ENCODE assay signal across 21 cellular contexts in genomic region chrX:104854188-104854587, GRCh38.
DNase-seq lines count a peak whose midpoint lies in the region; ATAC-seq, FAIRE-seq and TF ChIP-seq lines count a peak whose summit lies in the region.
"Had no signal": no experiment of that assay in that cellular context is flagged by ENCODE, and none has a peak within 500 bp of the region (broad histone marks: within the 10 kb centered on the region; RNA-seq: fewer than 3 reads in every experiment).

No MANE protein-coding gene starts in this region.

- CTCF ChIA-PET in A549 (lab: Yijun Ruan, JAX), result no interaction called here

- no peak for TF ChIP-seq RAD21 in A549 (conservative IDR thresholded peaks at IDR 0.05 in 1 of 2, IDR thresholded peaks at IDR 0.05 in 1 of 2)

- DNase-seq in A549 (ENCODE audit: low read depth in 1 of 2, low spot score in 1 of 2) (no peak), RPMI7951 (ENCODE audit: low read depth) (peak; percentile 0), fibroblast of villous mesenchyme (ENCODE audit: low read depth) (peak; percentile 27), HuH-7.5 (ENCODE audit: low spot score) (no peak)
- DNase-seq: activated CD4-positive, alpha-beta memory T cell treated with anti-CD3 and anti-CD28 coated beads, Interleukin-2, amount 10 ng/mL, durations not matched to agents 7 days and 5 days; activated naive CD4-positive, alpha-beta T cell; Caco-2; central memory CD4-positive, alpha-beta T cell; effector memory CD4-positive, alpha-beta T cell; H7; Kasumi-1; NCI-H446 treated with DMSO at 0.1 percent for 48 hours; retina; stimulated activated CD4-positive, alpha-beta T cell treated with anti-CD3 and anti-CD28 coated beads, Interleukin-1b, Interleukin-23, amount 100 ng/mL, for 48 hours had no signal

- no peak overlapping the region for H3K4me2 ChIP-seq in A549

- TF ChIP-seq CTCF in A549 (IDR thresholded peaks at IDR 0.05), result no peak
- TF ChIP-seq CTCF in fibroblast of villous mesenchyme (IDR thresholded peaks at IDR 0.05; ENCODE audit: insufficient read depth, low read depth, low read length), result no peak

- TF ChIP-seq EP300 in A549 (IDR thresholded peaks at IDR 0.05), result no peak

- POLR2A ChIA-PET in A549 (lab: Yijun Ruan, JAX), result no interaction called here

- FAIRE-seq in A549 (lab: Jason Lieb, UNC), result peak; percentile 67
- FAIRE-seq: frontal cortex, G401.6 had no signal

- no peak for ATAC-seq in A549
- ATAC-seq in GM18909 (IDR thresholded peaks at IDR 0.05; ENCODE audit: poor library complexity, unreplicated experiment), result peak; percentile 47
- no peak for ATAC-seq in GM21825 (IDR thresholded peaks at IDR 0.05; ENCODE audit: unreplicated experiment)
- no peak for ATAC-seq in HG03460 (IDR thresholded peaks at IDR 0.05; ENCODE audit: unreplicated experiment)
- no peak for ATAC-seq in GM19397 (IDR thresholded peaks at IDR 0.05; ENCODE audit: unreplicated experiment)

- no peak for TF ChIP-seq POLR2A in A549 (IDR thresholded peaks at IDR 0.05; ENCODE audit: low read length)

- no peaks in the 10 kb centered on the region for H3K4me1 ChIP-seq in A549
- H3K4me1 ChIP-seq: Caco-2 had no signal

- no peaks in the 10 kb centered on the region for H3K9me3 ChIP-seq in A549
- H3K9me3 ChIP-seq: Caco-2 had no signal

- H3K4me3 ChIP-seq in A549 (no peak overlapping the region), fibroblast of villous mesenchyme (ENCODE audit: low read depth, low read length) (no peak overlapping the region)

- no peak overlapping the region for H3K27ac ChIP-seq in A549
- H3K27ac ChIP-seq: HL-60 had no signal

TF ChIP-seq in A549, 52 proteins besides CTCF, POLR2A, EP300 and RAD21:
- TF ChIP-seq REST (IDR thresholded peaks at IDR 0.05), result no peak
- no peak for TF ChIP-seq NPAS2 (CRISPR knock-in tag; IDR thresholded peaks at IDR 0.05; ENCODE audit: borderline replicate concordance)
- TF ChIP-seq, protein P1, sequence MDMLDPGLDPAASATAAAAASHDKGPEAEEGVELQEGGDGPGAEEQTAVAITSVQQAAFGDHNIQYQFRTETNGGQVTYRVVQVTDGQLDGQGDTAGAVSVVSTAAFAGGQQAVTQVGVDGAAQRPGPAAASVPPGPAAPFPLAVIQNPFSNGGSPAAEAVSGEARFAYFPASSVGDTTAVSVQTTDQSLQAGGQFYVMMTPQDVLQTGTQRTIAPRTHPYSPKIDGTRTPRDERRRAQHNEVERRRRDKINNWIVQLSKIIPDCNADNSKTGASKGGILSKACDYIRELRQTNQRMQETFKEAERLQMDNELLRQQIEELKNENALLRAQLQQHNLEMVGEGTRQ (IDR thresholded peaks at IDR 0.05), result no peak
- TF ChIP-seq KDM5A (IDR thresholded peaks at IDR 0.05), result no peak
- no peak for TF ChIP-seq EHMT2 (IDR thresholded peaks at IDR 0.05; ENCODE audit: low read depth)
- no peak for TF ChIP-seq ATOH8 (CRISPR knock-in tag; IDR thresholded peaks at IDR 0.05; ENCODE audit: low read depth)
- TF ChIP-seq HOXA7 (CRISPR knock-in tag; IDR thresholded peaks at IDR 0.05), result no peak
- TF ChIP-seq FOSL2 (IDR thresholded peaks at IDR 0.05), result no peak
- 0 out of 2 replicates have a peak, but pooled peaks have one; percentile 6 for TF ChIP-seq FOSL2 (CRISPR knock-in tag; IDR thresholded peaks at IDR 0.05)
TF ChIP-seq in A549: peak in this region for 1.

Comparison
In these comparisons a context has a peak if more than half of its experiments do, and no peak if none do; other contexts are left out.
1. DNase-seq: peak in RPMI7951 (single experiment) and fibroblast of villous mesenchyme (single experiment); none in A549 (0 of 2) and HuH-7.5 (single experiment).